Comparison of ENCODE assay signal across 20 cellular contexts in genomic region chr18:77366067-77366724, GRCh38.
DNase-seq lines count a peak whose midpoint lies in the region; ATAC-seq and TF ChIP-seq lines count a peak whose summit lies in the region.
"Had no signal": no experiment of that assay in that cellular context is flagged by ENCODE, and none has a peak within 500 bp of the region (broad histone marks: within the 10 kb centered on the region; RNA-seq: fewer than 3 reads in every experiment).

No MANE protein-coding gene starts in this region.

- H3K27ac ChIP-seq in right cardiac atrium (ENCODE audit: low read length): no peak overlapping the region
- H3K27ac ChIP-seq: psoas muscle, spleen had no signal

- peaks cover 2% of the 10 kb centered on the region for H3K9me3 ChIP-seq in right cardiac atrium (ENCODE audit: control insufficient read depth, low read length)
- H3K9me3 ChIP-seq: MG63 had no signal

- H3K4me3 ChIP-seq in choroid plexus epithelial cell (ENCODE audit: low read depth, low read length) (no peak overlapping the region), right cardiac atrium (ENCODE audit: low read length) (no peak overlapping the region)
- H3K4me3 ChIP-seq: MG63 had no signal

- ATAC-seq in right cardiac atrium (peak; percentile 81 to 85), sciatic nerve (peak; percentile 85)

- H3K4me1 ChIP-seq in right cardiac atrium (ENCODE audit: control insufficient read depth, insufficient read depth, low read length): peaks cover 3% of the 10 kb centered on the region
- H3K4me1 ChIP-seq: psoas muscle, spleen had no signal

- intact Hi-C loops in right cardiac atrium (cut with DNase I): no loop called here
- intact Hi-C loops in sciatic nerve (cut with DNase I): no loop called here

- no peak for TF ChIP-seq CTCF in choroid plexus epithelial cell (conservative IDR thresholded peaks at IDR 0.05; ENCODE audit: low read depth, low read length)

- DNase-seq in NCI-H146 treated with DMSO at 0.1 percent for 48 hours (lab: John Stamatoyannopoulos, UW; ENCODE audit: unreplicated experiment) (peak; percentile 80), choroid plexus epithelial cell (ENCODE audit: low read depth) (peak; percentile 34), right cardiac atrium (peak in 1 of 3 donors; percentile 43), sciatic nerve (ENCODE audit: low spot score) (no peak), NOMO-1 treated with DMSO at 0.1 percent for 48 hours (lab: John Stamatoyannopoulos, UW; ENCODE audit: unreplicated experiment) (no peak), NCI-H1048 (lab: John Stamatoyannopoulos, UW) (no peak), HuH-7 (ENCODE audit: low spot score) (no peak)
- DNase-seq in stimulated activated CD4-positive, alpha-beta T cell treated with anti-CD3 and anti-CD28 coated beads, Interleukin-2, amount 100 ng/mL, for 24 hours: no peak
- DNase-seq: activated CD4-positive, alpha-beta memory T cell treated with anti-CD3 and anti-CD28 coated beads, Interleukin-2, amount 10 ng/mL, durations not matched to agents 7 days and 5 days; amniotic stem cell; CD4-positive, alpha-beta T cell; effector memory CD4-positive, alpha-beta T cell; HCEC 1CT; kidney; MG63; NCI-H187 treated with DMSO at 0.1 percent for 48 hours; NCI-H446; psoas muscle; spleen; stimulated activated CD8-positive, alpha-beta memory T cell treated with anti-CD3 and anti-CD28 coated beads, Interleukin-4, amount 100 ng/mL, for 48 hours had no signal

- no peaks in the 10 kb centered on the region for H3K27me3 ChIP-seq in right cardiac atrium (ENCODE audit: control insufficient read depth, insufficient read depth)
- H3K27me3 ChIP-seq: MG63 had no signal

- WGBS in right cardiac atrium: 57% methylated on average over 11 of the region's 11 CpGs

Comparison
In these comparisons a context has a peak if more than half of its experiments do, and no peak if none do; other contexts are left out.
1. DNase-seq: peak in NCI-H146 treated with DMSO at 0.1 percent for 48 hours (single experiment) and choroid plexus epithelial cell (single experiment); none in sciatic nerve (single experiment), NOMO-1 treated with DMSO at 0.1 percent for 48 hours (single experiment), stimulated activated CD4-positive, alpha-beta T cell treated with anti-CD3 and anti-CD28 coated beads, Interleukin-2, amount 100 ng/mL, for 24 hours (0 of 2), NCI-H1048 (single experiment) and HuH-7 (single experiment).